In genomic region chr14:75469164-75469563, GRCh38 we compare ENCODE assay signal across 26 cellular contexts. TPM values are rescaled to one million over a fixed set of nuclear protein-coding genes. Genes with fewer than 3 reads are reported as not detected.
A peak's percentile ranks its signal among the peaks of the same experiment; 100 is the strongest.
DNase-seq lines count a peak whose midpoint lies in the region; ATAC-seq and TF ChIP-seq lines count a peak whose summit lies in the region.
"Had no signal": no experiment of that assay in that cellular context is flagged by ENCODE, and none has a peak within 500 bp of the region (broad histone marks: within the 10 kb centered on the region; RNA-seq: fewer than 3 reads in every experiment).

No MANE protein-coding gene starts in this region.

- no peak overlapping the region for H3K18ac ChIP-seq in mesendoderm (ENCODE audit: low read length)

- H2BK15ac ChIP-seq in mesendoderm (replicated peaks; ENCODE audit: low read depth), result no peak overlapping the region

- H3K4me1 ChIP-seq in BLaER1, result peaks cover 62% of the 10 kb centered on the region
- H3K4me1 ChIP-seq in mucosa of rectum (ENCODE audit: control insufficient read depth in 2 of 2, insufficient read depth in 2 of 2, low read length in 2 of 2), result peaks cover 17 to 36% of the 10 kb centered on the region in 2 donors
- H3K4me1 ChIP-seq in upper lobe of left lung, result peaks cover 3 to 37% (median 27%) of the 10 kb centered on the region in 4 donors
- H3K4me1 ChIP-seq in mesendoderm (ENCODE audit: control insufficient read depth, low read depth, low read length), result no peaks in the 10 kb centered on the region

- H4K20me1 ChIP-seq in BLaER1, result peaks cover 18% of the 10 kb centered on the region; the same call in 1 of the 2 replicates

- H4K5ac ChIP-seq in mesendoderm (ENCODE audit: low read length), result no peak overlapping the region

- no peaks in the 10 kb centered on the region for H3K9me3 ChIP-seq in BLaER1
- H3K9me3 ChIP-seq in mucosa of rectum (ENCODE audit: control insufficient read depth in 2 of 2, low read length in 2 of 2), result no peaks in the 10 kb centered on the region
- H3K9me3 ChIP-seq in upper lobe of left lung, result no peaks in the 10 kb centered on the region
- H3K9me3 ChIP-seq: SK-N-SH had no signal

- no peaks in the 10 kb centered on the region for H3K27me3 Mint-ChIP-seq in stimulated activated memory B cell treated with anti-CD40 and anti-IgM and Interleukin-4, amounts not matched to agents 10 μg/mL and 1 μg/mL and 100 μg/mL, for 72 hours
- H3K27me3 Mint-ChIP-seq: activated naive CD8-positive, alpha-beta T cell treated with anti-CD3 and anti-CD28 coated beads, Interleukin-2, amount 10 ng/mL, durations not matched to agents 7 days and 5 days had no signal

- no peak for TF ChIP-seq POLR2A in upper lobe of left lung (IDR thresholded peaks at IDR 0.05)

- H3K56ac ChIP-seq in mesendoderm (ENCODE audit: low read length), result no peak overlapping the region

- H3K36me3 ChIP-seq in BLaER1 (peaks cover 63% of the 10 kb centered on the region), mucosa of rectum (ENCODE audit: control insufficient read depth in 2 of 2, insufficient read depth in 2 of 2, low read length in 2 of 2) (peaks cover 14 to 31% of the 10 kb centered on the region in 2 donors), upper lobe of left lung (peaks cover 7 to 80% (median 48%) of the 10 kb centered on the region in 4 donors), mesendoderm (ENCODE audit: control insufficient read depth, insufficient read depth, low read length) (peaks cover 13% of the 10 kb centered on the region)

- H3K79me2 ChIP-seq in mesendoderm (ENCODE audit: control insufficient read depth, insufficient read depth, low read length), result no peaks in the 10 kb centered on the region

- H3K4me3 ChIP-seq in BLaER1, result no peak overlapping the region
- H3K4me3 ChIP-seq in mucosa of rectum (ENCODE audit: low read length in 2 of 2), result no peak overlapping the region
- no peak overlapping the region for H3K4me3 ChIP-seq in upper lobe of left lung
- H3K4me3 ChIP-seq in mesendoderm (ENCODE audit: low read length), result no peak overlapping the region
- H3K4me3 ChIP-seq: skin epidermis had no signal

- no peak overlapping the region for H2BK120ac ChIP-seq in mesendoderm (ENCODE audit: low read depth, low read length)

- H3K4me2 ChIP-seq in BLaER1 (peak overlapping the region; percentile 11; the same call in 1 of the 2 replicates), mesendoderm (ENCODE audit: low read length) (no peak overlapping the region)
- H3K4me2 ChIP-seq: SK-N-SH had no signal

- no peak overlapping the region for H3K9ac ChIP-seq in BLaER1
- H3K9ac ChIP-seq in mucosa of rectum (ENCODE audit: low read depth in 1 of 2, low read length in 2 of 2), result no peak overlapping the region
- no peak overlapping the region for H3K9ac ChIP-seq in mesendoderm (ENCODE audit: low read length)
- H3K9ac ChIP-seq: SK-N-SH had no signal

- no peak overlapping the region for H4K8ac ChIP-seq in mesendoderm (ENCODE audit: low read depth, low read length)

- ATAC-seq in stimulated activated memory B cell treated with anti-CD40 and anti-IgM and Interleukin-4, amounts not matched to agents 10 μg/mL and 1 μg/mL and 100 μg/mL, for 72 hours, result no peak
- no peak for ATAC-seq in upper lobe of left lung (ENCODE audit: low FRiP score in 2 of 2)
- ATAC-seq: esophagus mucosa, T-helper 17 cell had no signal

- peaks cover 31% of the 10 kb centered on the region for H3K4me1 Mint-ChIP-seq in stimulated activated memory B cell treated with anti-CD40 and anti-IgM and Interleukin-4, amounts not matched to agents 10 μg/mL and 1 μg/mL and 100 μg/mL, for 72 hours

- no peak overlapping the region for H3K27ac ChIP-seq in BLaER1
- H3K27ac ChIP-seq in VCaP, result peak overlapping the region; percentile 63
- peak overlapping the region; percentile 62 to 72 for H3K27ac ChIP-seq in mucosa of rectum (ENCODE audit: low read depth in 2 of 2, low read length in 2 of 2)
- H3K27ac ChIP-seq in upper lobe of left lung, result peak overlapping the region in 2 of 4 donors; percentile 28 to 61
- H3K27ac ChIP-seq in mesendoderm (ENCODE audit: low read depth, low read length), result no peak overlapping the region

- H3K27ac Mint-ChIP-seq in stimulated activated memory B cell treated with anti-CD40 and anti-IgM and Interleukin-4, amounts not matched to agents 10 μg/mL and 1 μg/mL and 100 μg/mL, for 72 hours, result peak overlapping the region; percentile 0
- H3K27ac Mint-ChIP-seq: activated naive CD8-positive, alpha-beta T cell treated with anti-CD3 and anti-CD28 coated beads, Interleukin-2, amount 10 ng/mL, durations not matched to agents 7 days and 5 days; T-helper 17 cell had no signal

- no peak overlapping the region for H3K4me3 Mint-ChIP-seq in stimulated activated memory B cell treated with anti-CD40 and anti-IgM and Interleukin-4, amounts not matched to agents 10 μg/mL and 1 μg/mL and 100 μg/mL, for 72 hours
- H3K4me3 Mint-ChIP-seq: activated naive CD8-positive, alpha-beta T cell treated with anti-CD3 and anti-CD28 coated beads, Interleukin-2, amount 10 ng/mL, durations not matched to agents 7 days and 5 days; T-helper 17 cell had no signal

- TF ChIP-seq CTCF in VCaP (conservative IDR thresholded peaks at IDR 0.05) (no peak), upper lobe of left lung (IDR thresholded peaks at IDR 0.05) (no peak)

- DNase-seq in upper lobe of left lung (no peak), A172 (ENCODE audit: low spot score) (no peak), mesendoderm (no peak)
- DNase-seq in stimulated activated CD8-positive, alpha-beta memory T cell treated with anti-CD3 and anti-CD28 coated beads, Interleukin-4, amount 100 ng/mL, for 48 hours, result no peak
- DNase-seq: activated CD4-positive, alpha-beta T cell treated with anti-CD3 and anti-CD28 coated beads for 48 hours; activated CD8-positive, alpha-beta memory T cell treated with anti-CD3 and anti-CD28 coated beads for 24 hours; activated naive CD8-positive, alpha-beta T cell treated with anti-CD3 and anti-CD28 coated beads, Interleukin-2, amount 10 ng/mL, durations not matched to agents 7 days and 5 days; activated T-cell treated with anti-CD3 and anti-CD28 coated beads, Interleukin-2, amount 50 U/mL, for 1 hour; AML-193; foreskin melanocyte; GF-D8; HCEC 1CT; KG1; mesenchymal stem cell; NCI-H1417 treated with DMSO at 0.1 percent for 48 hours; NCI-H226; SK-N-SH; T-helper 17 cell had no signal

- no peak overlapping the region for H2BK5ac ChIP-seq in mesendoderm (ENCODE audit: low read length)

- WGBS in upper lobe of left lung, 2 donors, result 88 to 93% methylated on average over 10 to 16 of the region's 16 CpGs
- WGBS in mesendoderm (ENCODE audit: extremely low coverage, insufficient coverage, low lambda C conversion rate), result no CpG with 5 or more reads among the region's 16 CpGs

- no peak overlapping the region for H2AK5ac ChIP-seq in mesendoderm (ENCODE audit: low read length)

- peaks cover 3% of the 10 kb centered on the region for H3K79me1 ChIP-seq in mesendoderm (ENCODE audit: low read length)

- no peak for TF ChIP-seq EP300 in upper lobe of left lung (IDR thresholded peaks at IDR 0.05)

- H3K23ac ChIP-seq in mesendoderm (ENCODE audit: low read length), result no peak overlapping the region

- H3K4ac ChIP-seq in mesendoderm (ENCODE audit: low read depth, low read length), result no peak overlapping the region

- H3K36me3 Mint-ChIP-seq in stimulated activated memory B cell treated with anti-CD40 and anti-IgM and Interleukin-4, amounts not matched to agents 10 μg/mL and 1 μg/mL and 100 μg/mL, for 72 hours, result peaks cover 27% of the 10 kb centered on the region
- H3K36me3 Mint-ChIP-seq: activated naive CD8-positive, alpha-beta T cell treated with anti-CD3 and anti-CD28 coated beads, Interleukin-2, amount 10 ng/mL, durations not matched to agents 7 days and 5 days had no signal

- no peaks in the 10 kb centered on the region for H3K9me3 Mint-ChIP-seq in stimulated activated memory B cell treated with anti-CD40 and anti-IgM and Interleukin-4, amounts not matched to agents 10 μg/mL and 1 μg/mL and 100 μg/mL, for 72 hours
- H3K9me3 Mint-ChIP-seq: activated naive CD8-positive, alpha-beta T cell treated with anti-CD3 and anti-CD28 coated beads, Interleukin-2, amount 10 ng/mL, durations not matched to agents 7 days and 5 days had no signal

- H3K27me3 ChIP-seq in BLaER1, result no peaks in the 10 kb centered on the region
- H3K27me3 ChIP-seq in mucosa of rectum (ENCODE audit: control insufficient read depth in 2 of 2, insufficient read depth in 2 of 2, low read length in 2 of 2), result no peaks in the 10 kb centered on the region
- no peaks in the 10 kb centered on the region for H3K27me3 ChIP-seq in upper lobe of left lung
- no peaks in the 10 kb centered on the region for H3K27me3 ChIP-seq in mesendoderm (ENCODE audit: insufficient read depth, low read length, poor library complexity)

RNA-seq across cellular contexts. Expression of gene JDP2, which starts 41.3 kb away (rescaled TPM):
- total RNA-seq in upper lobe of left lung, result 100 to 1,000 TPM in 3 of 6 donors, 10 to 100 TPM in 3; 60.5 to 150 (median 110) TPM
- total RNA-seq in A172 (2014; rRNA removed; shearing (Covaris generic)), result 8.2 and 19.3 TPM in 2 replicates
- polyA plus RNA-seq in mesendoderm (2013, experiment 1 of 2), result 27.4 TPM
- polyA plus RNA-seq in mesendoderm (2013, experiment 2 of 2), result 28.8 TPM

RNA-seq across cellular contexts. Expression of gene BATF, which starts 53.1 kb away (rescaled TPM):
- total RNA-seq in upper lobe of left lung, result 10 to 100 TPM in 5 of 6 donors, 1 to 10 TPM in 1; 5.4 to 25.1 (median 10.8) TPM
- not detected in 2 replicates for total RNA-seq in A172 (2014; rRNA removed; shearing (Covaris generic))
- not detected for polyA plus RNA-seq in mesendoderm (2013, experiment 1 of 2)
- not detected for polyA plus RNA-seq in mesendoderm (2013, experiment 2 of 2)
- total RNA-seq: astrocyte, myocyte had no signal
- polyA plus RNA-seq: SK-N-SH had no signal

Comparison
In these comparisons a context has a peak if more than half of its experiments do, and no peak if none do; other contexts are left out.
1. H3K27ac ChIP-seq: peak in VCaP (single experiment) and mucosa of rectum (2 of 2); none in BLaER1 (single experiment) and mesendoderm (single experiment).